ENCODE assay signal across 17 cellular contexts in genomic region chr2:222426836-222427130, GRCh38.
DNase-seq lines count a peak whose midpoint lies in the region; ATAC-seq and TF ChIP-seq lines count a peak whose summit lies in the region.
"Had no signal": no experiment of that assay in that cellular context is flagged by ENCODE, and none has a peak within 500 bp of the region (broad histone marks: within the 10 kb centered on the region; RNA-seq: fewer than 3 reads in every experiment).

No MANE protein-coding gene starts in this region.

- peaks cover 50% of the 10 kb centered on the region for H3K4me1 Mint-ChIP-seq in activated T-cell treated with anti-CD3 and anti-CD28 coated beads, Interleukin-2, amount 50 U/mL, for 24 hours (ENCODE audit: low read depth)
- peaks cover 66% of the 10 kb centered on the region for H3K4me1 Mint-ChIP-seq in stimulated activated memory B cell treated with anti-CD40 and anti-IgM and Interleukin-4, amounts not matched to agents 10 μg/mL and 1 μg/mL and 100 μg/mL, for 72 hours

- peak overlapping the region; percentile 19 for H3K4me3 Mint-ChIP-seq in activated T-cell treated with anti-CD3 and anti-CD28 coated beads, Interleukin-2, amount 50 U/mL, for 24 hours
- peak overlapping the region; percentile 28 for H3K4me3 Mint-ChIP-seq in stimulated activated memory B cell treated with anti-CD40 and anti-IgM and Interleukin-4, amounts not matched to agents 10 μg/mL and 1 μg/mL and 100 μg/mL, for 72 hours

- H3K9ac ChIP-seq in Loucy (ENCODE audit: low read depth, low read length, poor library complexity, severe bottlenecking) = no peak overlapping the region

- no peaks in the 10 kb centered on the region for H3K79me2 ChIP-seq in Loucy (ENCODE audit: insufficient read depth, low read length)

- no peak overlapping the region for H2AFZ ChIP-seq in Loucy (ENCODE audit: low read length)

- no peaks in the 10 kb centered on the region for H3K27me3 ChIP-seq in Loucy (ENCODE audit: insufficient read depth, low read length, poor library complexity, severe bottlenecking)
- H3K27me3 ChIP-seq: adrenal gland had no signal

- no peaks in the 10 kb centered on the region for H3K36me3 ChIP-seq in Loucy (ENCODE audit: insufficient read depth, low read length)
- H3K36me3 ChIP-seq: adrenal gland had no signal

- peaks cover 53% of the 10 kb centered on the region for H3K27me3 Mint-ChIP-seq in activated T-cell treated with anti-CD3 and anti-CD28 coated beads, Interleukin-2, amount 50 U/mL, for 24 hours
- H3K27me3 Mint-ChIP-seq in stimulated activated memory B cell treated with anti-CD40 and anti-IgM and Interleukin-4, amounts not matched to agents 10 μg/mL and 1 μg/mL and 100 μg/mL, for 72 hours = no peaks in the 10 kb centered on the region

- peaks cover 6% of the 10 kb centered on the region for H3K36me3 Mint-ChIP-seq in activated T-cell treated with anti-CD3 and anti-CD28 coated beads, Interleukin-2, amount 50 U/mL, for 24 hours (ENCODE audit: low read depth)
- peaks cover 18% of the 10 kb centered on the region for H3K36me3 Mint-ChIP-seq in stimulated activated memory B cell treated with anti-CD40 and anti-IgM and Interleukin-4, amounts not matched to agents 10 μg/mL and 1 μg/mL and 100 μg/mL, for 72 hours

- H3K4me1 ChIP-seq in Loucy (ENCODE audit: insufficient read depth, low read length, poor library complexity, severe bottlenecking) = peaks cover 4% of the 10 kb centered on the region

- no peaks in the 10 kb centered on the region for H3F3A ChIP-seq in Loucy (ENCODE audit: low read depth)

- H3K9me3 ChIP-seq in Loucy (ENCODE audit: insufficient read depth, low read depth, low read length) = no peaks in the 10 kb centered on the region
- H3K9me3 ChIP-seq: adrenal gland had no signal

- peak overlapping the region; percentile 78 for H3K27ac ChIP-seq in epithelial cell of prostate
- H3K27ac ChIP-seq: adrenal gland had no signal

- no peaks in the 10 kb centered on the region for H3K9me2 ChIP-seq in Loucy (replicated peaks; ENCODE audit: low read depth, low read length)

- DNase-seq in activated T-cell treated with anti-CD3 and anti-CD28 coated beads, Interleukin-2, amount 50 U/mL, for 24 hours = no peak
- no peak for DNase-seq in activated T-cell treated with anti-CD3 and anti-CD28 coated beads, Interleukin-2, amount 50 U/mL, for 48 hours
- DNase-seq in epithelial cell of prostate (ENCODE audit: low read depth, low spot score) = no peak
- no peak for DNase-seq in GM19238 (ENCODE audit: insufficient read length, low spot score)
- no peak for DNase-seq in DMS114 treated with DMSO at 0.1 percent for 48 hours (lab: John Stamatoyannopoulos, UW; ENCODE audit: unreplicated experiment)
- DNase-seq: activated CD4-positive, alpha-beta T cell treated with anti-CD3 and anti-CD28 coated beads for 4 hours; adrenal gland; caudate nucleus; effector memory CD4-positive, alpha-beta T cell; NCI-H187 treated with DMSO at 0.1 percent for 48 hours; NCI-H446; SHP77 treated with DMSO at 0.1 percent for 48 hours had no signal

- H3K4me2 ChIP-seq in Loucy (ENCODE audit: low read depth, low read length, poor library complexity, severe bottlenecking) = peak overlapping the region; percentile 14

- H3K27ac Mint-ChIP-seq in activated T-cell treated with anti-CD3 and anti-CD28 coated beads, Interleukin-2, amount 50 U/mL, for 24 hours = peak overlapping the region; percentile 13
- H3K27ac Mint-ChIP-seq in stimulated activated memory B cell treated with anti-CD40 and anti-IgM and Interleukin-4, amounts not matched to agents 10 μg/mL and 1 μg/mL and 100 μg/mL, for 72 hours = peak overlapping the region; percentile 81
- H3K27ac Mint-ChIP-seq: CD14-positive monocyte; stimulated activated naive CD8-positive, alpha-beta T cell treated with anti-CD3 and anti-CD28 coated beads, Interleukin-15, Interleukin-2, amounts not matched to agents 100 ng/mL and 50 ng/mL, for 24 hours had no signal

- no peaks in the 10 kb centered on the region for H4K20me1 ChIP-seq in Loucy (ENCODE audit: insufficient read depth, low read length, poor library complexity, severe bottlenecking)

- H3K9me3 Mint-ChIP-seq in activated T-cell treated with anti-CD3 and anti-CD28 coated beads, Interleukin-2, amount 50 U/mL, for 24 hours = peaks cover 2% of the 10 kb centered on the region
- no peaks in the 10 kb centered on the region for H3K9me3 Mint-ChIP-seq in stimulated activated memory B cell treated with anti-CD40 and anti-IgM and Interleukin-4, amounts not matched to agents 10 μg/mL and 1 μg/mL and 100 μg/mL, for 72 hours

- ATAC-seq in stimulated activated memory B cell treated with anti-CD40 and anti-IgM and Interleukin-4, amounts not matched to agents 10 μg/mL and 1 μg/mL and 100 μg/mL, for 72 hours = no peak
- no peak for ATAC-seq in HG03039 (IDR thresholded peaks at IDR 0.05; ENCODE audit: unreplicated experiment)

- no peak overlapping the region for H3K4me3 ChIP-seq in Loucy (ENCODE audit: low read length, poor library complexity, severe bottlenecking)
- H3K4me3 ChIP-seq: adrenal gland had no signal

- no peak for TF ChIP-seq CTCF in Loucy (conservative IDR thresholded peaks at IDR 0.05; ENCODE audit: low read length)
